11 cellular contexts compared by ENCODE assay signal in genomic region chr15:28726102-28726501, GRCh38. TPM values are rescaled to one million over a fixed set of nuclear protein-coding genes. Genes with fewer than 3 reads are reported as not detected.
"Had no signal": no experiment of that assay in that cellular context is flagged by ENCODE, and none has a peak within 500 bp of the region (broad histone marks: within the 10 kb centered on the region; RNA-seq: fewer than 3 reads in every experiment).

No MANE protein-coding gene starts in this region.

- FAIRE-seq: HepG2, HTR-8/SVneo, K562 had no signal

- DNase-seq: IMR-90, KBM-7, KG1 had no signal

- ATAC-seq: HepG2, K562 had no signal

- H3K9ac ChIP-seq: KMS-11 had no signal

- H3K4me3 ChIP-seq: K562 had no signal

- H3K27ac ChIP-seq: HL-60, KMS-11 had no signal

RNA-seq across cellular contexts. Expression of gene GOLGA8M, which starts 13.9 kb away (rescaled TPM):
- total RNA-seq: HepG2, HT-29, HT1080, K562 had no signal
- polyA plus RNA-seq: IgD-negative memory B cell, K562 had no signal
